In the genomic region with DNA sequence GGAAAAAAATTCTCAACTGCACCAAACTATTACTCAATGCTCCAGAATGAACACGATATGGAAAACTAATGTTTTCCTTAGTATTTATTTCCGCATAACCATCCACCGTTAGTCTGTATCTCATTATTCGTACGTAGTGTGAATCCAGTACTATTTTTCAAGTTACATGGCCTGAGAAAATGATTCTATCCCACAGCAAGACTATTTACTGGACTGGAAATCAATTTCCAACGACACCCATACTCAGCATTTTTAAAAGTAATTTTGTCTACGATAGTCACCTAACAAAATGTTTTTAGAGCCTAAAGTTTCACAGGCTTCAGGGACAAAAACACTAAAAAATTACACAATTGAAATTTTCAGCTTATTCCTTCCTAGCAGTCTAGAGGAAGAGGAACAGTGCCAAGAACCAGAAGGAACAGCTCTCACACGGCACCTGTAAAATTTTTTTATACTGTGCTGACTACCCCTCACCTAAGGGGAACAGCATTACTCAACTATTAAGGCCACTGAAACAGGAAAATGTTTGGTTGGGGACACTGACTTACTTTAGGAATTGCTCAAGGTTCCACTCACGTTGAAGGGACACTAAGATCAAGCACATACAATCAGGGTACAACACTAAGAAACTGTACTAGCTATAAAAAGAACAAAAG, we compare ENCODE assay signal across 2 cellular contexts.
TF ChIP-seq lines count a peak whose summit lies in the region.

No MANE protein-coding gene starts in this region.

TF ChIP-seq in GM12878, 131 proteins besides CTCF, POLR2A, EP300 and RAD21:
- TF ChIP-seq CEBPB (IDR thresholded peaks at IDR 0.05; ENCODE audit: borderline replicate concordance in 1 of 2, low read depth in 2 of 2, low read length in 2 of 2) (no peak), PAX5 (IDR thresholded peaks at IDR 0.05; ENCODE audit: borderline replicate concordance, low read depth, low read length) (no peak), HDGF (IDR thresholded peaks at IDR 0.05) (no peak), GATAD2B (conservative IDR thresholded peaks at IDR 0.05; ENCODE audit: low read depth) (no peak)
- TF ChIP-seq, protein P1, sequence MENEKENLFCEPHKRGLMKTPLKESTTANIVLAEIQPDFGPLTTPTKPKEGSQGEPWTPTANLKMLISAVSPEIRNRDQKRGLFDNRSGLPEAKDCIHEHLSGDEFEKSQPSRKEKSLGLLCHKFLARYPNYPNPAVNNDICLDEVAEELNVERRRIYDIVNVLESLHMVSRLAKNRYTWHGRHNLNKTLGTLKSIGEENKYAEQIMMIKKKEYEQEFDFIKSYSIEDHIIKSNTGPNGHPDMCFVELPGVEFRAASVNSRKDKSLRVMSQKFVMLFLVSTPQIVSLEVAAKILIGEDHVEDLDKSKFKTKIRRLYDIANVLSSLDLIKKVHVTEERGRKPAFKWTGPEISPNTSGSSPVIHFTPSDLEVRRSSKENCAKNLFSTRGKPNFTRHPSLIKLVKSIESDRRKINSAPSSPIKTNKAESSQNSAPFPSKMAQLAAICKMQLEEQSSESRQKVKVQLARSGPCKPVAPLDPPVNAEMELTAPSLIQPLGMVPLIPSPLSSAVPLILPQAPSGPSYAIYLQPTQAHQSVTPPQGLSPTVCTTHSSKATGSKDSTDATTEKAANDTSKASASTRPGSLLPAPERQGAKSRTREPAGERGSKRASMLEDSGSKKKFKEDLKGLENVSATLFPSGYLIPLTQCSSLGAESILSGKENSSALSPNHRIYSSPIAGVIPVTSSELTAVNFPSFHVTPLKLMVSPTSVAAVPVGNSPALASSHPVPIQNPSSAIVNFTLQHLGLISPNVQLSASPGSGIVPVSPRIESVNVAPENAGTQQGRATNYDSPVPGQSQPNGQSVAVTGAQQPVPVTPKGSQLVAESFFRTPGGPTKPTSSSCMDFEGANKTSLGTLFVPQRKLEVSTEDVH (IDR thresholded peaks at IDR 0.05; ENCODE audit: low read depth, partially characterized antibody), result no peak

TF ChIP-seq in SK-N-SH treated with all-trans-retinoic acid at 6 μM for 48 hours, 23 proteins besides CTCF, POLR2A, EP300 and RAD21:
- TF ChIP-seq ZNF565 (CRISPR knock-in tag; conservative IDR thresholded peaks at IDR 0.05; ENCODE audit: low read depth) (no peak), RARB (CRISPR knock-in tag; IDR thresholded peaks at IDR 0.05) (no peak), CSDC2 (CRISPR knock-in tag; IDR thresholded peaks at IDR 0.05) (no peak), ZNF70 (CRISPR knock-in tag; IDR thresholded peaks at IDR 0.05) (no peak), ISL1 (CRISPR knock-in tag; IDR thresholded peaks at IDR 0.05) (no peak), PPARA (CRISPR knock-in tag; IDR thresholded peaks at IDR 0.05; ENCODE audit: borderline replicate concordance) (no peak)
- TF ChIP-seq, protein P2, sequence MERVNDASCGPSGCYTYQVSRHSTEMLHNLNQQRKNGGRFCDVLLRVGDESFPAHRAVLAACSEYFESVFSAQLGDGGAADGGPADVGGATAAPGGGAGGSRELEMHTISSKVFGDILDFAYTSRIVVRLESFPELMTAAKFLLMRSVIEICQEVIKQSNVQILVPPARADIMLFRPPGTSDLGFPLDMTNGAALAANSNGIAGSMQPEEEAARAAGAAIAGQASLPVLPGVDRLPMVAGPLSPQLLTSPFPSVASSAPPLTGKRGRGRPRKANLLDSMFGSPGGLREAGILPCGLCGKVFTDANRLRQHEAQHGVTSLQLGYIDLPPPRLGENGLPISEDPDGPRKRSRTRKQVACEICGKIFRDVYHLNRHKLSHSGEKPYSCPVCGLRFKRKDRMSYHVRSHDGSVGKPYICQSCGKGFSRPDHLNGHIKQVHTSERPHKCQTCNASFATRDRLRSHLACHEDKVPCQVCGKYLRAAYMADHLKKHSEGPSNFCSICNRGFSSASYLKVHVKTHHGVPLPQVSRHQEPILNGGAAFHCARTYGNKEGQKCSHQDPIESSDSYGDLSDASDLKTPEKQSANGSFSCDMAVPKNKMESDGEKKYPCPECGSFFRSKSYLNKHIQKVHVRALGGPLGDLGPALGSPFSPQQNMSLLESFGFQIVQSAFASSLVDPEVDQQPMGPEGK (CRISPR knock-in tag; IDR thresholded peaks at IDR 0.05; ENCODE audit: borderline replicate concordance), result no peak
TF ChIP-seq in SK-N-SH treated with all-trans-retinoic acid at 6 μM for 48 hours: peak in this region for 0.
